Comparison of ENCODE assay signal across 21 cellular contexts in the genomic region with DNA sequence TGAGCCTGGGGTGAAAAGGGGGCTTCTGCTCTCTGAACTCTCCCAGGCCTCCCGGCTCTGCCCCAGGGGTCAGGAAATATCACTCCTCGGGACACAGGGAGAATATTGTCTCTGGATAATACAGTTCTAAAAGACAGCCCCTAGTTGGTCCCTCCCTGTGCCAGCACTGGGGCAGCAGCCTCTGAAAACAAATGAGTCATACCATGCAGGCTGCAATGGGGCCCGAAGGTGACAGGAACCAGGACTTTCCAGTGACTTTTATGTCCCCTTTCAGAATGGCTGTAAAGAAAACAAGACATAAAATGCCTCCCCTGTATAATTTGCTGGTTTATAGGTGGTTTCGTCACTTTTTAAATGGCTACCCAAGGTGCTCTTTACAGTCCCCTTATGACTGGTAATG.
DNase-seq lines count a peak whose midpoint lies in the region; ATAC-seq and TF ChIP-seq lines count a peak whose summit lies in the region.
"Had no signal": no experiment of that assay in that cellular context is flagged by ENCODE, and none has a peak within 500 bp of the region (broad histone marks: within the 10 kb centered on the region; RNA-seq: fewer than 3 reads in every experiment).

No MANE protein-coding gene starts in this region.

- no peaks in the 10 kb centered on the region for H3K9me3 Mint-ChIP-seq in activated CD4-positive, alpha-beta T cell treated with anti-CD3 and anti-CD28 coated beads for 36 hours (ENCODE audit: low read depth)
- H3K9me3 Mint-ChIP-seq in osteocyte (ENCODE audit: unreplicated experiment) = peaks cover 22% of the 10 kb centered on the region
- H3K9me3 Mint-ChIP-seq: dendritic cell treated with granulocyte-macrophage colony-stimulating factor and Interleukin-4, amounts not matched to agents 40 ng/mL and 50 ng/mL, for 4 days had no signal

- H3K27ac Mint-ChIP-seq in activated CD4-positive, alpha-beta T cell treated with anti-CD3 and anti-CD28 coated beads for 36 hours = no peak overlapping the region
- no peak overlapping the region for H3K27ac Mint-ChIP-seq in osteocyte (ENCODE audit: unreplicated experiment)
- H3K27ac Mint-ChIP-seq: CD4-positive, CD25-positive, alpha-beta regulatory T cell; dendritic cell treated with granulocyte-macrophage colony-stimulating factor and Interleukin-4, amounts not matched to agents 40 ng/mL and 50 ng/mL, for 4 days had no signal

- TF ChIP-seq CTCF in osteocyte (IDR thresholded peaks at IDR 0.05) = no peak

- intact Hi-C loops in activated CD4-positive, alpha-beta T cell treated with anti-CD3 and anti-CD28 coated beads for 36 hours (cut with DNase I, micrococcal nuclease) = no loop called here

- no peaks in the 10 kb centered on the region for H3K4me1 Mint-ChIP-seq in activated CD4-positive, alpha-beta T cell treated with anti-CD3 and anti-CD28 coated beads for 36 hours
- no peaks in the 10 kb centered on the region for H3K4me1 Mint-ChIP-seq in osteocyte (ENCODE audit: unreplicated experiment)

- H3K27me3 Mint-ChIP-seq in activated CD4-positive, alpha-beta T cell treated with anti-CD3 and anti-CD28 coated beads for 36 hours = peaks cover 5% of the 10 kb centered on the region
- no peaks in the 10 kb centered on the region for H3K27me3 Mint-ChIP-seq in osteocyte (ENCODE audit: unreplicated experiment)
- H3K27me3 Mint-ChIP-seq: CD4-positive, CD25-positive, alpha-beta regulatory T cell had no signal

- no peaks in the 10 kb centered on the region for H3K36me3 Mint-ChIP-seq in activated CD4-positive, alpha-beta T cell treated with anti-CD3 and anti-CD28 coated beads for 36 hours (ENCODE audit: low read depth)
- no peaks in the 10 kb centered on the region for H3K36me3 Mint-ChIP-seq in osteocyte (ENCODE audit: unreplicated experiment)
- H3K36me3 Mint-ChIP-seq: CD4-positive, CD25-positive, alpha-beta regulatory T cell had no signal

- POLR2A ChIA-PET in activated CD4-positive, alpha-beta T cell treated with anti-CD3 and anti-CD28 coated beads for 36 hours (lab: Charles Lee) = no interaction called here

- no peak overlapping the region for H3K4me3 Mint-ChIP-seq in activated CD4-positive, alpha-beta T cell treated with anti-CD3 and anti-CD28 coated beads for 36 hours
- H3K4me3 Mint-ChIP-seq in osteocyte (ENCODE audit: unreplicated experiment) = no peak overlapping the region
- H3K4me3 Mint-ChIP-seq: CD4-positive, CD25-positive, alpha-beta regulatory T cell; dendritic cell treated with granulocyte-macrophage colony-stimulating factor and Interleukin-4, amounts not matched to agents 40 ng/mL and 50 ng/mL, for 4 days had no signal

- DNase-seq in activated CD4-positive, alpha-beta T cell treated with anti-CD3 and anti-CD28 coated beads for 36 hours = peak; percentile 45
- DNase-seq in activated CD4-positive, alpha-beta T cell treated with anti-CD3 and anti-CD28 coated beads, Interleukin-2, amount 50 U/mL, for 1 hour = no peak
- DNase-seq in stimulated activated CD4-positive, alpha-beta T cell treated with anti-CD3 and anti-CD28 coated beads, Interleukin-4, amount 100 ng/mL, for 24 hours = peak; percentile 4
- no peak for DNase-seq in stimulated activated CD4-positive, alpha-beta T cell treated with anti-CD3 and anti-CD28 coated beads, Interleukin-2, amount 100 ng/mL, for 24 hours
- DNase-seq in left kidney (ENCODE audit: low read depth, low spot score) (peak; percentile 47), osteocyte (ENCODE audit: extremely low spot score, unreplicated experiment) (no peak), D341Med (ENCODE audit: low spot score) (no peak)
- DNase-seq: 8988T; activated CD8-positive, alpha-beta memory T cell treated with anti-CD3 and anti-CD28 coated beads, Interleukin-2, amount 50 U/mL, for 4 hours; activated effector memory CD4-positive, alpha-beta T cell treated with Interleukin-2 at 50 U/mL for 16 hours; CD4-positive, CD25-positive, alpha-beta regulatory T cell; hippocampal formation; mesendoderm; MV-4-11; NCI-H146; NCI-H510A; psoas muscle had no signal

- CTCF ChIA-PET in activated CD4-positive, alpha-beta T cell treated with anti-CD3 and anti-CD28 coated beads for 36 hours (lab: Charles Lee) = no interaction called here

- peak; percentile 58 for ATAC-seq in activated CD4-positive, alpha-beta T cell treated with anti-CD3 and anti-CD28 coated beads for 36 hours
- ATAC-seq in GM18873 (IDR thresholded peaks at IDR 0.05; ENCODE audit: low FRiP score, unreplicated experiment) = no peak
- ATAC-seq: gastroesophageal sphincter, left lung, psoas muscle had no signal

Comparison
In these comparisons a context has a peak if more than half of its experiments do, and no peak if none do; other contexts are left out.
1. DNase-seq: peak in activated CD4-positive, alpha-beta T cell treated with anti-CD3 and anti-CD28 coated beads for 36 hours (single experiment), stimulated activated CD4-positive, alpha-beta T cell treated with anti-CD3 and anti-CD28 coated beads, Interleukin-4, amount 100 ng/mL, for 24 hours (single experiment) and left kidney (single experiment); none in activated CD4-positive, alpha-beta T cell treated with anti-CD3 and anti-CD28 coated beads, Interleukin-2, amount 50 U/mL, for 1 hour (single experiment), stimulated activated CD4-positive, alpha-beta T cell treated with anti-CD3 and anti-CD28 coated beads, Interleukin-2, amount 100 ng/mL, for 24 hours (0 of 2), osteocyte (single experiment) and D341Med (single experiment).